Comparison of ENCODE assay signal across 8 cellular contexts in genomic region chr11:76669901-76670474, GRCh38. TPM values are rescaled to one million over a fixed set of nuclear protein-coding genes. Genes with fewer than 3 reads are reported as not detected.
DNase-seq lines count a peak whose midpoint lies in the region; ATAC-seq and TF ChIP-seq lines count a peak whose summit lies in the region.

No MANE protein-coding gene starts in this region.

- CTCF ChIA-PET in WTC11 (lab: Charles Lee) (interaction anchor here (1.0 to 4.6 kb wide), 8 partner anchors 10 to 462 kb away, joined by 3 to 33 read pairs (median 6); no protein-coding TSS in a partner anchor), RWPE1 (lab: Yijun Ruan, JAX) (interaction anchor here (0.7 kb wide), 2 partner anchors 10 to 157 kb away, joined by 3 to 4 read pairs; no protein-coding TSS in a partner anchor)

- intact Hi-C loops in heart right ventricle (cut with DNase I), result loop anchor here in 7 of 10 donors (2.0 to 5.0 kb wide), 5 partner anchors 38 to 91 kb away; no protein-coding TSS in a partner anchor

- no peaks in the 10 kb centered on the region for H3K9me3 ChIP-seq in heart right ventricle

- peak overlapping the region; percentile 83 to 96 (median 90) for H3K27ac ChIP-seq in heart right ventricle
- no peak overlapping the region for H3K27ac ChIP-seq in RWPE1

- H3K4me1 ChIP-seq in heart right ventricle, result peaks cover 19 to 87% (median 61%) of the 10 kb centered on the region in 9 donors

- TF ChIP-seq CTCF in GM12864 (IDR thresholded peaks at IDR 0.05; ENCODE audit: low read depth, low read length, missing control alignments) (no peak), WTC11 (IDR thresholded peaks at IDR 0.05) (no peak), heart right ventricle (IDR thresholded peaks at IDR 0.05) (no peak), RWPE1 (conservative IDR thresholded peaks at IDR 0.05; ENCODE audit: low read depth) (no peak)

- 25% methylated on average over 21 of the region's 21 CpGs for WGBS in heart right ventricle, 2 donors

- DNase-seq in GM12864 (ENCODE audit: low read depth), result no peak
- DNase-seq in WTC11 (ENCODE audit: low spot score), result no peak
- peak; percentile 42 to 51 for DNase-seq in heart right ventricle
- peak; percentile 78 for DNase-seq in renal cortical epithelial cell (ENCODE audit: low read depth)
- no peak for DNase-seq in RWPE1 (ENCODE audit: low spot score)
- DNase-seq in left lobe of liver (ENCODE audit: low spot score), result no peak
- no peak for DNase-seq in NCI-H146 treated with DMSO at 0.1 percent for 48 hours (lab: John Stamatoyannopoulos, UW; ENCODE audit: unreplicated experiment)
- no peak for DNase-seq in anterior cingulate cortex (lab: John Stamatoyannopoulos, UW)

- H3K4me1 Mint-ChIP-seq in WTC11, result peaks cover 22% of the 10 kb centered on the region

- ATAC-seq in WTC11 (no peak), heart right ventricle (peak; percentile 0 to 43 (median 8)), left lobe of liver (no peak)

- H3K36me3 ChIP-seq in heart right ventricle, result peaks cover 0 to 10% (median 0%) of the 10 kb centered on the region in 9 donors

- POLR2A ChIA-PET in WTC11 (lab: Charles Lee), result no interaction called here
- POLR2A ChIA-PET in RWPE1 (lab: Yijun Ruan, JAX; ENCODE audit: low non-redundant PET), result no interaction called here

- H3K9me3 Mint-ChIP-seq in WTC11, result no peaks in the 10 kb centered on the region

- peak overlapping the region; percentile 66 for H3K4me3 Mint-ChIP-seq in WTC11

- no peaks in the 10 kb centered on the region for H3K36me3 Mint-ChIP-seq in WTC11

- peaks cover 0 to 36% (median 0%) of the 10 kb centered on the region in 7 donors for H3K27me3 ChIP-seq in heart right ventricle

- H3K27me3 Mint-ChIP-seq in WTC11 (ENCODE audit: low read depth), result peaks cover 22% of the 10 kb centered on the region

- H3K27ac Mint-ChIP-seq in WTC11, result no peak overlapping the region

- H3K4me3 ChIP-seq in GM12864 (ENCODE audit: low read depth, low read length), result peak overlapping the region; percentile 54
- peak overlapping the region; percentile 47 to 87 (median 74) for H3K4me3 ChIP-seq in heart right ventricle

TF ChIP-seq in WTC11, 78 proteins besides CTCF, POLR2A, EP300 and RAD21:
- TF ChIP-seq MXD4 (CRISPR knock-in tag; IDR thresholded peaks at IDR 0.05; ENCODE audit: borderline replicate concordance) (no peak), SMAD4 (CRISPR knock-in tag; IDR thresholded peaks at IDR 0.05) (no peak), GTF2I (CRISPR knock-in tag; conservative IDR thresholded peaks at IDR 0.05) (peak; percentile 64; the same call in 1 of the 2 replicates)

RNA-seq across cellular contexts. Expression of gene LRRC32, which starts 0.6 kb away (rescaled TPM):
- 0.74 to 1.7 TPM (median 1.6 TPM) in 3 replicates for total RNA-seq in WTC11 (2021)
- 10 to 100 TPM; 16.7 to 61.3 (median 31.5) TPM for total RNA-seq in heart right ventricle
- 100 to 1,000 TPM in 1 of 2 donors, 10 to 100 TPM in 1; 62.4 to 215 TPM for polyA plus RNA-seq in heart right ventricle
- total RNA-seq in renal cortical epithelial cell, result 0.17 and 5.6 TPM in 2 replicates
- 10.5 TPM for total RNA-seq in left lobe of liver

Comparison
In these comparisons a context has a peak if more than half of its experiments do, and no peak if none do; other contexts are left out.
1. DNase-seq: peak in heart right ventricle (2 of 2) and renal cortical epithelial cell (single experiment); none in GM12864 (single experiment), WTC11 (single experiment), RWPE1 (single experiment), left lobe of liver (single experiment), NCI-H146 treated with DMSO at 0.1 percent for 48 hours (single experiment) and anterior cingulate cortex (0 of 58).
2. ATAC-seq: peak in heart right ventricle (8 of 8); none in WTC11 (single experiment) and left lobe of liver (single experiment).